Comparison of ENCODE assay signal across 1 cellular context in genomic region chr20:32681175-32682084, GRCh38.
TF ChIP-seq lines count a peak whose summit lies in the region.

No MANE protein-coding gene starts in this region.

TF ChIP-seq in HepG2, 621 proteins besides CTCF, POLR2A, EP300 and RAD21 (continued from another document and continues in another):
- TF ChIP-seq MEIS2 (CRISPR knock-in tag; IDR thresholded peaks at IDR 0.05), result peak; percentile 85
- TF ChIP-seq, protein P1, sequence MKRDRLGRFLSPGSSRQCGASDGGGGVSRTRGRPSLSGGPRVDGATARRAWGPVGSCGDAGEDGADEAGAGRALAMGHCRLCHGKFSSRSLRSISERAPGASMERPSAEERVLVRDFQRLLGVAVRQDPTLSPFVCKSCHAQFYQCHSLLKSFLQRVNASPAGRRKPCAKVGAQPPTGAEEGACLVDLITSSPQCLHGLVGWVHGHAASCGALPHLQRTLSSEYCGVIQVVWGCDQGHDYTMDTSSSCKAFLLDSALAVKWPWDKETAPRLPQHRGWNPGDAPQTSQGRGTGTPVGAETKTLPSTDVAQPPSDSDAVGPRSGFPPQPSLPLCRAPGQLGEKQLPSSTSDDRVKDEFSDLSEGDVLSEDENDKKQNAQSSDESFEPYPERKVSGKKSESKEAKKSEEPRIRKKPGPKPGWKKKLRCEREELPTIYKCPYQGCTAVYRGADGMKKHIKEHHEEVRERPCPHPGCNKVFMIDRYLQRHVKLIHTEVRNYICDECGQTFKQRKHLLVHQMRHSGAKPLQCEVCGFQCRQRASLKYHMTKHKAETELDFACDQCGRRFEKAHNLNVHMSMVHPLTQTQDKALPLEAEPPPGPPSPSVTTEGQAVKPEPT (CRISPR knock-in tag; IDR thresholded peaks at IDR 0.05; ENCODE audit: low read depth), result no peak
- 0 out of 2 replicates have a peak, but pooled peaks have one; percentile 65 for TF ChIP-seq ZNF619 (CRISPR knock-in tag; IDR thresholded peaks at IDR 0.05)
- no peak for TF ChIP-seq MLXIP (CRISPR knock-in tag; IDR thresholded peaks at IDR 0.05; ENCODE audit: borderline replicate concordance)
- no peak for TF ChIP-seq ZNF451 (CRISPR knock-in tag; IDR thresholded peaks at IDR 0.05)
- no peak for TF ChIP-seq MAFG (CRISPR knock-in tag; IDR thresholded peaks at IDR 0.05)
- no peak for TF ChIP-seq SRF (IDR thresholded peaks at IDR 0.05; ENCODE audit: low read depth, low read length)
- TF ChIP-seq KDM3A (CRISPR knock-in tag; IDR thresholded peaks at IDR 0.05; ENCODE audit: low read depth), result 0 out of 2 replicates have a peak, but pooled peaks have one; percentile 31
- TF ChIP-seq SMARCE1 (IDR thresholded peaks at IDR 0.05; ENCODE audit: borderline replicate concordance), result no peak
- no peak for TF ChIP-seq POLR2AphosphoS2 (IDR thresholded peaks at IDR 0.05; ENCODE audit: low read depth, low read length)
- TF ChIP-seq FOXK2 (IDR thresholded peaks at IDR 0.05), result no peak
- TF ChIP-seq ISL2 (CRISPR knock-in tag; IDR thresholded peaks at IDR 0.05), result no peak
- TF ChIP-seq CREM (IDR thresholded peaks at IDR 0.05), result no peak
- TF ChIP-seq CREM (CRISPR knock-in tag; IDR thresholded peaks at IDR 0.05), result no peak
- TF ChIP-seq ZNF75D (CRISPR knock-in tag; IDR thresholded peaks at IDR 0.05; ENCODE audit: borderline replicate concordance), result no peak
- 0 out of 2 replicates have a peak, but pooled peaks have one; percentile 14 for TF ChIP-seq ZNF205 (CRISPR knock-in tag; IDR thresholded peaks at IDR 0.05)
- TF ChIP-seq ZNF10 (CRISPR knock-in tag; IDR thresholded peaks at IDR 0.05; ENCODE audit: borderline replicate concordance, low read depth), result no peak
- TF ChIP-seq BRD4 (CRISPR knock-in tag; IDR thresholded peaks at IDR 0.05), result peak; percentile 42; the same call in 1 of the 2 replicates
- TF ChIP-seq, protein P2, sequence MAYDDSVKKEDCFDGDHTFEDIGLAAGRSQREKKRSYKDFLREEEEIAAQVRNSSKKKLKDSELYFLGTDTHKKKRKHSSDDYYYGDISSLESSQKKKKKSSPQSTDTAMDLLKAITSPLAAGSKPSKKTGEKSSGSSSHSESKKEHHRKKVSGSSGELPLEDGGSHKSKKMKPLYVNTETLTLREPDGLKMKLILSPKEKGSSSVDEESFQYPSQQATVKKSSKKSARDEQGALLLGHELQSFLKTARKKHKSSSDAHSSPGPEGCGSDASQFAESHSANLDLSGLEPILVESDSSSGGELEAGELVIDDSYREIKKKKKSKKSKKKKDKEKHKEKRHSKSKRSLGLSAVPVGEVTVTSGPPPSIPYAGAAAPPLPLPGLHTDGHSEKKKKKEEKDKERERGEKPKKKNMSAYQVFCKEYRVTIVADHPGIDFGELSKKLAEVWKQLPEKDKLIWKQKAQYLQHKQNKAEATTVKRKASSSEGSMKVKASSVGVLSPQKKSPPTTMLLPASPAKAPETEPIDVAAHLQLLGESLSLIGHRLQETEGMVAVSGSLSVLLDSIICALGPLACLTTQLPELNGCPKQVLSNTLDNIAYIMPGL (CRISPR knock-in tag; IDR thresholded peaks at IDR 0.05; ENCODE audit: borderline replicate concordance in 1 of 2, low read depth in 1 of 2), result peak; percentile 29 to 50; a peak in 1 of 4 replicates
- TF ChIP-seq ZNF12 (CRISPR knock-in tag; IDR thresholded peaks at IDR 0.05), result no peak
- TF ChIP-seq, protein P3, sequence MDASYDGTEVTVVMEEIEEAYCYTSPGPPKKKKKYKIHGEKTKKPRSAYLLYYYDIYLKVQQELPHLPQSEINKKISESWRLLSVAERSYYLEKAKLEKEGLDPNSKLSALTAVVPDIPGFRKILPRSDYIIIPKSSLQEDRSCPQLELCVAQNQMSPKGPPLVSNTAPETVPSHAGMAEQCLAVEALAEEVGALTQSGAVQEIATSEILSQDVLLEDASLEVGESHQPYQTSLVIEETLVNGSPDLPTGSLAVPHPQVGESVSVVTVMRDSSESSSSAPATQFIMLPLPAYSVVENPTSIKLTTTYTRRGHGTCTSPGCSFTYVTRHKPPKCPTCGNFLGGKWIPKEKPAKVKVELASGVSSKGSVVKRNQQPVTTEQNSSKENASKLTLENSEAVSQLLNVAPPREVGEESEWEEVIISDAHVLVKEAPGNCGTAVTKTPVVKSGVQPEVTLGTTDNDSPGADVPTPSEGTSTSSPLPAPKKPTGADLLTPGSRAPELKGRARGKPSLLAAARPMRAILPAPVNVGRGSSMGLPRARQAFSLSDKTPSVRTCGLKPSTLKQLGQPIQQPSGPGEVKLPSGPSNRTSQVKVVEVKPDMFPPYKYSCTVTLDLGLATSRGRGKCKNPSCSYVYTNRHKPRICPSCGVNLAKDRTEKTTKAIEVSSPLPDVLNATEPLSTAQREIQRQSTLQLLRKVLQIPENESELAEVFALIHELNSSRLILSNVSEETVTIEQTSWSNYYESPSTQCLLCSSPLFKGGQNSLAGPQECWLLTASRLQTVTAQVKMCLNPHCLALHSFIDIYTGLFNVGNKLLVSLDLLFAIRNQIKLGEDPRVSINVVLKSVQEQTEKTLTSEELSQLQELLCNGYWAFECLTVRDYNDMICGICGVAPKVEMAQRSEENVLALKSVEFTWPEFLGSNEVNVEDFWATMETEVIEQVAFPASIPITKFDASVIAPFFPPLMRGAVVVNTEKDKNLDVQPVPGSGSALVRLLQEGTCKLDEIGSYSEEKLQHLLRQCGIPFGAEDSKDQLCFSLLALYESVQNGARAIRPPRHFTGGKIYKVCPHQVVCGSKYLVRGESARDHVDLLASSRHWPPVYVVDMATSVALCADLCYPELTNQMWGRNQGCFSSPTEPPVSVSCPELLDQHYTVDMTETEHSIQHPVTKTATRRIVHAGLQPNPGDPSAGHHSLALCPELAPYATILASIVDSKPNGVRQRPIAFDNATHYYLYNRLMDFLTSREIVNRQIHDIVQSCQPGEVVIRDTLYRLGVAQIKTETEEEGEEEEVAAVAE (CRISPR knock-in tag; IDR thresholded peaks at IDR 0.05; ENCODE audit: borderline replicate concordance), result no peak
- TF ChIP-seq NR3C1 (CRISPR knock-in tag; IDR thresholded peaks at IDR 0.05), result no peak
- no peak for TF ChIP-seq XBP1 (CRISPR knock-in tag; IDR thresholded peaks at IDR 0.05)
- no peak for TF ChIP-seq ZNF713 (CRISPR knock-in tag; IDR thresholded peaks at IDR 0.05)
- TF ChIP-seq MXD4 (CRISPR knock-in tag; IDR thresholded peaks at IDR 0.05), result peak; percentile 29; the same call in 1 of the 2 replicates
- TF ChIP-seq TBL1XR1 (IDR thresholded peaks at IDR 0.05; ENCODE audit: borderline replicate concordance, low read length, partially characterized antibody), result no peak
- TF ChIP-seq MYC (CRISPR knock-in tag; IDR thresholded peaks at IDR 0.05; ENCODE audit: borderline replicate concordance), result 0 out of 2 replicates have a peak, but pooled peaks have one; percentile 10
- TF ChIP-seq POGZ (CRISPR knock-in tag; IDR thresholded peaks at IDR 0.05), result peak; percentile 20; the same call in 1 of the 2 replicates
- no peak for TF ChIP-seq ZBTB42 (CRISPR knock-in tag; IDR thresholded peaks at IDR 0.05)
- TF ChIP-seq, protein P4, sequence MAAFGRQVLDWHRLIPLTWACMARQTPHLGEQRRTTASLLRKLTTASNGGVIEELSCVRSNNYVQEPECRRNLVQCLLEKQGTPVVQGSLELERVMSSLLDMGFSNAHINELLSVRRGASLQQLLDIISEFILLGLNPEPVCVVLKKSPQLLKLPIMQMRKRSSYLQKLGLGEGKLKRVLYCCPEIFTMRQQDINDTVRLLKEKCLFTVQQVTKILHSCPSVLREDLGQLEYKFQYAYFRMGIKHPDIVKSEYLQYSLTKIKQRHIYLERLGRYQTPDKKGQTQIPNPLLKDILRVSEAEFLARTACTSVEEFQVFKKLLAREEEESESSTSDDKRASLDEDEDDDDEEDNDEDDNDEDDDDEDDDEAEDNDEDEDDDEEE (CRISPR knock-in tag; IDR thresholded peaks at IDR 0.05), result no peak
- TF ChIP-seq ZNF225 (CRISPR knock-in tag; IDR thresholded peaks at IDR 0.05), result no peak
- TF ChIP-seq ZXDC (CRISPR knock-in tag; IDR thresholded peaks at IDR 0.05), result no peak
- TF ChIP-seq ZNF460 (CRISPR knock-in tag; IDR thresholded peaks at IDR 0.05; ENCODE audit: borderline replicate concordance), result no peak
- no peak for TF ChIP-seq SNAPC5 (CRISPR knock-in tag; IDR thresholded peaks at IDR 0.05; ENCODE audit: borderline replicate concordance)
- TF ChIP-seq SCMH1 (CRISPR knock-in tag; IDR thresholded peaks at IDR 0.05; ENCODE audit: borderline replicate concordance), result no peak
- peak; percentile 59 for TF ChIP-seq SAP130 (CRISPR knock-in tag; IDR thresholded peaks at IDR 0.05; ENCODE audit: low read depth)
- TF ChIP-seq ISX (CRISPR knock-in tag; conservative IDR thresholded peaks at IDR 0.05), result no peak
- TF ChIP-seq, protein P5, sequence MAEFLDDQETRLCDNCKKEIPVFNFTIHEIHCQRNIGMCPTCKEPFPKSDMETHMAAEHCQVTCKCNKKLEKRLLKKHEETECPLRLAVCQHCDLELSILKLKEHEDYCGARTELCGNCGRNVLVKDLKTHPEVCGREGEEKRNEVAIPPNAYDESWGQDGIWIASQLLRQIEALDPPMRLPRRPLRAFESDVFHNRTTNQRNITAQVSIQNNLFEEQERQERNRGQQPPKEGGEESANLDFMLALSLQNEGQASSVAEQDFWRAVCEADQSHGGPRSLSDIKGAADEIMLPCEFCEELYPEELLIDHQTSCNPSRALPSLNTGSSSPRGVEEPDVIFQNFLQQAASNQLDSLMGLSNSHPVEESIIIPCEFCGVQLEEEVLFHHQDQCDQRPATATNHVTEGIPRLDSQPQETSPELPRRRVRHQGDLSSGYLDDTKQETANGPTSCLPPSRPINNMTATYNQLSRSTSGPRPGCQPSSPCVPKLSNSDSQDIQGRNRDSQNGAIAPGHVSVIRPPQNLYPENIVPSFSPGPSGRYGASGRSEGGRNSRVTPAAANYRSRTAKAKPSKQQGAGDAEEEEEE (CRISPR knock-in tag; IDR thresholded peaks at IDR 0.05; ENCODE audit: borderline replicate concordance), result no peak; the same call in 1 of the 2 replicates
- no peak for TF ChIP-seq U2AF1 (optimal IDR thresholded peaks at IDR 0.05; ENCODE audit: low read depth, low read length)
- no peak for TF ChIP-seq ZKSCAN8 (CRISPR knock-in tag; IDR thresholded peaks at IDR 0.05; ENCODE audit: borderline replicate concordance)
- no peak for TF ChIP-seq BCLAF1 (IDR thresholded peaks at IDR 0.05)
